Comparison of ENCODE assay signal across 8 cellular contexts in the genomic region with DNA sequence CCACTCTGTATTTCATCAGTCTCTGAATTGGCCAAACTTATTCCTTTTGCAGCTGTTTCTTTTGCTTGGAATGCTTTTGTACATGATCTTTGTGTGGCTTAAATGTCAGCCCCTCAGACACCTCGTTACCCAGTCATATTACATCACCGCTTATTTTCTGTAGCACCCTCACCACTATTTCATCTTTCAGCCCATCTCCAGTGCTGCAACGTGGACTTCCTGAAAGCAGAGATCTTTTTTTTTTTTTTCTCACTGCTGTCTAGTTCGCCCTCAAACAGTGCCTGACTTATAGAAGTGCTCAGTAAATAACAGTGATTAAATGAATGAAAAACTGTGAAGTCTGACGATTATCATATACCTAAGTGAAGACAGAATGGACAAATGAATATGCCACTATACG. TPM values are rescaled to one million over a fixed set of nuclear protein-coding genes. Genes with fewer than 3 reads are reported as not detected.
DNase-seq lines count a peak whose midpoint lies in the region; ATAC-seq and FAIRE-seq lines count a peak whose summit lies in the region.

No MANE protein-coding gene starts in this region.

- peak overlapping the region; percentile 73 for H3K4me3 ChIP-seq in naive thymus-derived CD4-positive, alpha-beta T cell (ENCODE audit: low read length)

- CTCF ChIA-PET in naive thymus-derived CD4-positive, alpha-beta T cell (lab: Charles Lee) = interaction anchor here (0.6 to 1.7 kb wide), 2 partner anchors 9 to 1405 kb away, joined by 3 to 6 read pairs; a partner anchor contains a TSS

- DNase-seq in CD1c-positive myeloid dendritic cell (ENCODE audit: extremely low spot score) (peak; percentile 39), M059J (ENCODE audit: low read depth) (peak; percentile 29), frontal cortex (ENCODE audit: low spot score in 2 of 2) (no peak), posterior cingulate gyrus (no peak), NCI-H2107 (lab: John Stamatoyannopoulos, UW) (no peak)
- DNase-seq in central memory CD8-positive, alpha-beta T cell (ENCODE audit: low spot score in 2 of 2) = no peak
- DNase-seq in naive thymus-derived CD4-positive, alpha-beta T cell = peak in 1 of 9 donors; percentile 37
- DNase-seq in stimulated activated naive CD4-positive, alpha-beta T cell treated with Interleukin-2 at 50 U/mL for 16 hours (lab: John Stamatoyannopoulos, UW) = no peak

- intact Hi-C loops in naive thymus-derived CD4-positive, alpha-beta T cell (cut with micrococcal nuclease) = loop anchor here (1.0 to 5.0 kb wide), 5 partner anchors 8 to 444 kb away; a partner anchor contains a TSS
- intact Hi-C loops in posterior cingulate gyrus (cut with DNase I) = no loop called here

- no peaks in the 10 kb centered on the region for H3K27me3 ChIP-seq in naive thymus-derived CD4-positive, alpha-beta T cell (ENCODE audit: control insufficient read depth in 2 of 2, insufficient read depth in 2 of 2, low read length in 2 of 2)

- H3K36me3 ChIP-seq in naive thymus-derived CD4-positive, alpha-beta T cell (ENCODE audit: control insufficient read depth in 2 of 3, insufficient read depth in 3 of 3, low read length in 3 of 3) = peaks cover 0 to 17% (median 4%) of the 10 kb centered on the region in 3 experiments

- no peaks in the 10 kb centered on the region for H3K9me3 Mint-ChIP-seq in central memory CD8-positive, alpha-beta T cell
- peaks cover 0 to 4% (median 0%) of the 10 kb centered on the region in 11 donors for H3K9me3 Mint-ChIP-seq in naive thymus-derived CD4-positive, alpha-beta T cell

- POLR2A ChIA-PET in naive thymus-derived CD4-positive, alpha-beta T cell (lab: Charles Lee) = interaction anchor here (1.0 to 16.3 kb wide), 5 partner anchors 7 to 91 kb away, joined by 3 to 248 read pairs (median 6); a partner anchor contains a TSS

- H3K27ac Mint-ChIP-seq in central memory CD8-positive, alpha-beta T cell (ENCODE audit: low read depth) = peak overlapping the region; percentile 95
- peak overlapping the region; percentile 85 to 97 (median 95) for H3K27ac Mint-ChIP-seq in naive thymus-derived CD4-positive, alpha-beta T cell

- H3K4me1 ChIP-seq in naive thymus-derived CD4-positive, alpha-beta T cell (ENCODE audit: control insufficient read depth in 2 of 2, insufficient read depth in 2 of 2, low read length in 2 of 2) = peaks cover 14 to 20% of the 10 kb centered on the region in 2 donors

- H3K27me3 Mint-ChIP-seq in central memory CD8-positive, alpha-beta T cell = no peaks in the 10 kb centered on the region
- no peaks in the 10 kb centered on the region for H3K27me3 Mint-ChIP-seq in naive thymus-derived CD4-positive, alpha-beta T cell

- ATAC-seq in central memory CD8-positive, alpha-beta T cell (replicated peaks; ENCODE audit: extremely low read depth, poor library complexity, severe bottlenecking) = no peak
- ATAC-seq in naive thymus-derived CD4-positive, alpha-beta T cell = peak; percentile 51

- peaks cover 55% of the 10 kb centered on the region for H3K4me1 Mint-ChIP-seq in central memory CD8-positive, alpha-beta T cell
- H3K4me1 Mint-ChIP-seq in naive thymus-derived CD4-positive, alpha-beta T cell = peaks cover 43 to 59% (median 51%) of the 10 kb centered on the region in 7 donors

- FAIRE-seq in frontal cortex (lab: Jason Lieb, UNC) = no peak

- H3K9me3 ChIP-seq in naive thymus-derived CD4-positive, alpha-beta T cell (ENCODE audit: control insufficient read depth in 2 of 3, low read length in 3 of 3) = no peaks in the 10 kb centered on the region

- H3K4me3 Mint-ChIP-seq in central memory CD8-positive, alpha-beta T cell = peak overlapping the region; percentile 87
- H3K4me3 Mint-ChIP-seq in naive thymus-derived CD4-positive, alpha-beta T cell = peak overlapping the region; percentile 84 to 93 (median 92)

- peak overlapping the region; percentile 97 for H3K27ac ChIP-seq in naive thymus-derived CD4-positive, alpha-beta T cell (ENCODE audit: low read depth, low read length)

- H3K36me3 Mint-ChIP-seq in central memory CD8-positive, alpha-beta T cell (ENCODE audit: insufficient read depth) = peaks cover 21% of the 10 kb centered on the region
- peaks cover 0 to 33% (median 15%) of the 10 kb centered on the region in 5 donors for H3K36me3 Mint-ChIP-seq in naive thymus-derived CD4-positive, alpha-beta T cell

RNA-seq across cellular contexts. Expression of a gene that starts 0.8 kb away (rescaled TPM):
- total RNA-seq in M059J (2014; rRNA removed; shearing (Covaris generic)) = 48.5 and 55.9 TPM in 2 replicates
- 10 to 100 TPM; 23.8 to 45.5 (median 34.0) TPM for total RNA-seq in naive thymus-derived CD4-positive, alpha-beta T cell
- 10 to 100 TPM; 31.1 to 34.4 TPM for polyA plus RNA-seq in naive thymus-derived CD4-positive, alpha-beta T cell
- 17.1 TPM for total RNA-seq in frontal cortex

RNA-seq across cellular contexts. Expression of a gene that starts 8.0 kb away (rescaled TPM):
- 0.54 and 3.4 TPM in 2 replicates for total RNA-seq in M059J (2014; rRNA removed; shearing (Covaris generic))
- 10 to 100 TPM; 37.9 to 77.8 (median 72.4) TPM for total RNA-seq in naive thymus-derived CD4-positive, alpha-beta T cell
- 1 to 10 TPM; 6.3 to 6.8 TPM for polyA plus RNA-seq in naive thymus-derived CD4-positive, alpha-beta T cell
- 23.2 TPM for total RNA-seq in frontal cortex

RNA-seq across cellular contexts. Expression of a gene that starts 8.2 kb away (rescaled TPM):
- 29.4 and 33.5 TPM in 2 replicates for total RNA-seq in M059J (2014; rRNA removed; shearing (Covaris generic))
- total RNA-seq in naive thymus-derived CD4-positive, alpha-beta T cell = 10 to 100 TPM; 40.4 to 90.1 (median 52.4) TPM
- 100 to 1,000 TPM; 112 to 142 TPM for polyA plus RNA-seq in naive thymus-derived CD4-positive, alpha-beta T cell
- total RNA-seq in frontal cortex = 2.0 TPM

RNA-seq across cellular contexts. Expression of a gene that starts 9.0 kb away (rescaled TPM):
- total RNA-seq in M059J (2014; rRNA removed; shearing (Covaris generic)) = not detected in 2 replicates
- total RNA-seq in naive thymus-derived CD4-positive, alpha-beta T cell = 10 to 100 TPM; 12.5 to 19.5 (median 16.2) TPM
- polyA plus RNA-seq in naive thymus-derived CD4-positive, alpha-beta T cell = 10 to 100 TPM; 61.7 to 80.8 TPM
- total RNA-seq in frontal cortex = not detected

Comparison
In these comparisons a context has a peak if more than half of its experiments do, and no peak if none do; other contexts are left out.
1. DNase-seq: peak in CD1c-positive myeloid dendritic cell (single experiment) and M059J (single experiment); none in central memory CD8-positive, alpha-beta T cell (0 of 2), stimulated activated naive CD4-positive, alpha-beta T cell treated with Interleukin-2 at 50 U/mL for 16 hours (single experiment), frontal cortex (0 of 2), posterior cingulate gyrus (0 of 10) and NCI-H2107 (single experiment).
2. RNA of a gene that starts 8.2 kb away (total RNA-seq): 40.4 to 90.1 TPM in naive thymus-derived CD4-positive, alpha-beta T cell and 29.4 to 33.5 TPM in M059J; 2.0 TPM in frontal cortex (single experiment); every median in the first group is over 10 times any median in the second.